ENCODE assay signal across 8 cellular contexts in genomic region chr18:10490401-10491289, GRCh38. TPM values are rescaled to one million over a fixed set of nuclear protein-coding genes. Genes with fewer than 3 reads are reported as not detected.
DNase-seq lines count a peak whose midpoint lies in the region; ATAC-seq, FAIRE-seq and TF ChIP-seq lines count a peak whose summit lies in the region.

No MANE protein-coding gene starts in this region.

- H3K4me3 ChIP-seq in H1 (ENCODE audit: extremely low read depth in 1 of 4, insufficient read depth in 2 of 4, low read depth in 3 of 4, low read length in 4 of 4): no peak overlapping the region
- no peak overlapping the region for H3K4me3 ChIP-seq in GM23248

- TF ChIP-seq CTCF in WTC11 (IDR thresholded peaks at IDR 0.05): no peak
- TF ChIP-seq CTCF in H1 (IDR thresholded peaks at IDR 0.05; ENCODE audit: control extremely low read depth in 1 of 3, insufficient read depth in 1 of 3, low read depth in 1 of 3, low read length in 3 of 3): peak; percentile 72 to 81 (median 74)

- H2AK5ac ChIP-seq in H1 (ENCODE audit: low read depth, low read length): no peak overlapping the region

- no peaks in the 10 kb centered on the region for H3K9me2 ChIP-seq in GM23248 (ENCODE audit: insufficient read depth)

- no peaks in the 10 kb centered on the region for H3K79me2 ChIP-seq in H1 (ENCODE audit: control insufficient read depth in 1 of 2, insufficient read depth in 2 of 2, low read length in 2 of 2)
- no peaks in the 10 kb centered on the region for H3K79me2 ChIP-seq in GM23248 (ENCODE audit: insufficient read depth)

- 68% methylated on average over 15 of the region's 15 CpGs; no CpG with 5 or more reads in 1 of the 2 experiments for WGBS in H1 (ENCODE audit: extremely low coverage in 1 of 2, insufficient coverage in 1 of 2, insufficient read length in 1 of 2, insufficient replicate concordance in 2 of 2, low coverage in 1 of 2, low lambda C conversion rate in 2 of 2, missing lambda C conversion rate in 1 of 2), 2 experiments
- WGBS in GM23248 (ENCODE audit: low coverage in 1 of 2, low lambda C conversion rate in 2 of 2, missing lambda C conversion rate in 2 of 2), 2 experiments: 89 to 91% methylated on average over 15 of the region's 15 CpGs

- H3F3A ChIP-seq in GM23248 (ENCODE audit: insufficient read depth): no peaks in the 10 kb centered on the region

- H3K79me1 ChIP-seq in H1 (ENCODE audit: low read depth, low read length): no peaks in the 10 kb centered on the region

- H3K23ac ChIP-seq in H1 (ENCODE audit: insufficient read length): no peak overlapping the region

- H2AFZ ChIP-seq in H1 (ENCODE audit: low read length) (no peak overlapping the region), GM23248 (no peak overlapping the region)

- no peak overlapping the region for H2BK120ac ChIP-seq in H1 (replicated peaks; ENCODE audit: low read depth, low read length)

- no peak overlapping the region for H4K5ac ChIP-seq in H1 (ENCODE audit: insufficient read length, low read depth, low read length)

- H4K91ac ChIP-seq in H1 (replicated peaks; ENCODE audit: insufficient read length, low read length): no peak overlapping the region

- H3K56ac ChIP-seq in H1 (replicated peaks; ENCODE audit: insufficient read length, low read depth, low read length): no peak overlapping the region

- H2BK5ac ChIP-seq in H1 (ENCODE audit: low read depth, low read length): no peak overlapping the region

- H3K27ac Mint-ChIP-seq in WTC11: no peak overlapping the region

- TF ChIP-seq EP300 in H1 (IDR thresholded peaks at IDR 0.05; ENCODE audit: borderline replicate concordance in 1 of 2, low read depth in 2 of 2, low read length in 2 of 2): no peak

- no peak overlapping the region for H3K4ac ChIP-seq in H1 (replicated peaks; ENCODE audit: insufficient read length, low read depth, low read length)

- H3K23me2 ChIP-seq in H1 (ENCODE audit: low read depth, low read length): no peaks in the 10 kb centered on the region

- no peaks in the 10 kb centered on the region; a peak in 1 of 7 replicates for H3K4me1 ChIP-seq in H1 (replicated peaks in 1 of 4; ENCODE audit: control insufficient read depth in 3 of 4, insufficient read depth in 4 of 4, low read length in 3 of 4)
- H3K4me1 ChIP-seq in GM23248 (ENCODE audit: insufficient read depth): no peaks in the 10 kb centered on the region

- no peak overlapping the region for H2BK12ac ChIP-seq in H1 (ENCODE audit: low read depth, low read length)

- H3K36me3 ChIP-seq in H1 (ENCODE audit: control insufficient read depth in 2 of 4, insufficient read depth in 4 of 4, low read length in 3 of 4) (no peaks in the 10 kb centered on the region), GM23248 (ENCODE audit: low read depth) (no peaks in the 10 kb centered on the region)

- POLR2A ChIA-PET in WTC11 (lab: Charles Lee) (no interaction called here), H1 (lab: Charles Lee; ENCODE audit: partially characterized antibody) (no interaction called here)

- peak; percentile 62 for DNase-seq in D341Med (ENCODE audit: low spot score)
- peak; percentile 58 for DNase-seq in WTC11 (ENCODE audit: low spot score)
- peak in 1 of 2 experiments; percentile 57 for DNase-seq in H1 (ENCODE audit: low read depth in 1 of 2, low spot score in 2 of 2)
- DNase-seq in stimulated activated CD4-positive, alpha-beta T cell treated with anti-CD3 and anti-CD28 coated beads, TNF-alpha, amount 100 ng/mL, for 48 hours (ENCODE audit: low read depth in 3 of 3): peak; percentile 9 to 66 (median 60)
- no peak for DNase-seq in GM23248
- no peak for DNase-seq in DMS79 (lab: John Stamatoyannopoulos, UW)

- no peak overlapping the region for H4K8ac ChIP-seq in H1 (ENCODE audit: extremely low read depth, insufficient read depth, low read length)

- H3K4me3 Mint-ChIP-seq in WTC11: no peak overlapping the region

- no peak overlapping the region for H3K18ac ChIP-seq in H1 (ENCODE audit: extremely low read depth, low read length)

- H3K14ac ChIP-seq in H1 (ENCODE audit: insufficient read length): no peak overlapping the region

- H3K9me3 ChIP-seq in H1 (ENCODE audit: insufficient read depth in 2 of 2, low read depth in 1 of 2, low read length in 1 of 2): no peaks in the 10 kb centered on the region
- no peaks in the 10 kb centered on the region for H3K9me3 ChIP-seq in GM23248 (ENCODE audit: low read depth)

- H3K36me3 Mint-ChIP-seq in WTC11: peaks cover 6% of the 10 kb centered on the region; the same call in 1 of the 2 replicates

- no peak overlapping the region for H2BK15ac ChIP-seq in H1 (ENCODE audit: low read length)

- CTCF ChIA-PET in WTC11 (lab: Charles Lee) (interaction anchor here (0.7 to 1.4 kb wide), 5 partner anchors 9 to 389 kb away, joined by 3 read pairs; partner anchors contain the start of gene APCDD1), H1 (lab: Charles Lee; ENCODE audit: partially characterized antibody) (interaction anchor here (0.5 to 5.5 kb wide), 22 partner anchors 8 to 457 kb away, joined by 3 to 23 read pairs (median 4); no protein-coding TSS in a partner anchor)

- H3K9ac ChIP-seq in H1 (replicated peaks in 1 of 4; ENCODE audit: extremely low read depth in 1 of 4, low read depth in 3 of 4, low read length in 3 of 4) (no peak overlapping the region), GM23248 (no peak overlapping the region)

- H4K20me1 ChIP-seq in H1 (replicated peaks in 1 of 2; ENCODE audit: control insufficient read depth in 1 of 2, insufficient read depth in 2 of 2, low read length in 2 of 2) (no peaks in the 10 kb centered on the region), GM23248 (ENCODE audit: insufficient read depth) (no peaks in the 10 kb centered on the region)

- peak; percentile 56 to 68; a peak in 3 of 4 replicates for TF ChIP-seq RAD21 in H1 (IDR thresholded peaks at IDR 0.05 in 1 of 2, conservative IDR thresholded peaks at IDR 0.05 in 1 of 2; ENCODE audit: low read depth in 2 of 2, low read length in 2 of 2)

- no peaks in the 10 kb centered on the region for H3K9me3 Mint-ChIP-seq in WTC11

- FAIRE-seq in H1 (lab: Jason Lieb, UNC): peak; percentile 74

- H3K27me3 Mint-ChIP-seq in WTC11 (ENCODE audit: low read depth): no peaks in the 10 kb centered on the region; the same call in 1 of the 2 replicates

- in situ Hi-C loops in GM23248 (cut with MboI): no loop called here

- H3K4me1 Mint-ChIP-seq in WTC11: peaks cover 4% of the 10 kb centered on the region; the same call in 1 of the 2 replicates

- H3K27me3 ChIP-seq in H1 (replicated peaks in 1 of 4; ENCODE audit: control insufficient read depth in 3 of 4, extremely low read depth in 1 of 4, insufficient read depth in 3 of 4, low read length in 3 of 4): no peaks in the 10 kb centered on the region
- H3K27me3 ChIP-seq in GM23248 (replicated peaks; ENCODE audit: insufficient read depth): 0 out of 2 replicates have a peak, but pooled peaks cover 6% of the 10 kb centered on the region

- no peak overlapping the region for H3K27ac ChIP-seq in H1 (ENCODE audit: low read depth, low read length)
- H3K27ac ChIP-seq in GM23248: no peak overlapping the region

- no peak for TF ChIP-seq POLR2A in H1 (IDR thresholded peaks at IDR 0.05; ENCODE audit: control extremely low read depth in 1 of 2, low read depth in 2 of 2, low read length in 2 of 2)

- ATAC-seq in GM19467 (IDR thresholded peaks at IDR 0.05; ENCODE audit: unreplicated experiment): peak; percentile 95
- ATAC-seq in HG03460 (IDR thresholded peaks at IDR 0.05; ENCODE audit: unreplicated experiment): peak; percentile 96
- peak; percentile 98 for ATAC-seq in WTC11

- no peak overlapping the region for H2BK20ac ChIP-seq in H1 (ENCODE audit: low read length)

- H3K4me2 ChIP-seq in H1 (ENCODE audit: insufficient read depth in 1 of 2, low read depth in 2 of 2, low read length in 2 of 2): no peak overlapping the region
- no peak overlapping the region for H3K4me2 ChIP-seq in GM23248 (ENCODE audit: unreplicated experiment)

TF ChIP-seq in WTC11, 78 proteins besides CTCF, POLR2A, EP300 and RAD21 (continues in another document):
- TF ChIP-seq ATF1 (CRISPR knock-in tag; IDR thresholded peaks at IDR 0.05): no peak
- TF ChIP-seq GABPB1 (CRISPR knock-in tag; IDR thresholded peaks at IDR 0.05): no peak
- no peak for TF ChIP-seq PRRX2 (CRISPR knock-in tag; IDR thresholded peaks at IDR 0.05)

TF ChIP-seq in H1, 55 proteins besides CTCF, POLR2A, EP300 and RAD21:
- no peak for TF ChIP-seq EZH2 (IDR thresholded peaks at IDR 0.05; ENCODE audit: low read depth, low read length, severe bottlenecking)
- no peak for TF ChIP-seq PHF8 (conservative IDR thresholded peaks at IDR 0.05; ENCODE audit: low read depth, low read length)
- TF ChIP-seq CREB1 (IDR thresholded peaks at IDR 0.05): peak; percentile 44; the same call in 1 of the 2 replicates
- no peak for TF ChIP-seq EGR1 (IDR thresholded peaks at IDR 0.05; ENCODE audit: borderline replicate concordance, low read depth, low read length)
- TF ChIP-seq TBP (IDR thresholded peaks at IDR 0.05; ENCODE audit: low read depth, low read length): peak; percentile 32; the same call in 1 of the 2 replicates
- TF ChIP-seq JUND (IDR thresholded peaks at IDR 0.05; ENCODE audit: low read length): no peak

RNA-seq across cellular contexts. Expression of gene NAPG, which starts 35.2 kb away (rescaled TPM):
- total RNA-seq in WTC11 (2021): 24.2 to 28.7 TPM (median 25.8 TPM) in 3 replicates
- 19.6 and 23.5 TPM in 2 replicates for total RNA-seq in H1 (2021; fragmentation: NEBNext Ultra II Directional; extraction: Animal tissue kit (Norgen Biotek cat#: 25700))
- polyA plus RNA-seq in H1 (2011; rRNA removed) (5.5 and 8.0 TPM in 2 replicates), GM23248 (2016; fragmentation: Nextera tagmentation; extraction: Ambion mirVana) (24.5 and 27.4 TPM in 2 replicates)
- polyA plus RNA-seq in H1 (2011; cell fraction: cytosol; rRNA removed): 12.0 TPM
- polyA plus RNA-seq in H1 (2011; cell fraction: nucleus; rRNA removed): 6.3 TPM
- 12.2 to 16.8 TPM (median 14.9 TPM) in 4 replicates for polyA plus RNA-seq in H1 (2012, experiment 1 of 2)
- polyA plus RNA-seq in H1 (2012, experiment 2 of 2): 3.0 TPM
- polyA plus RNA-seq in H1 (2013, experiment 1 of 2): 15.2 TPM
- 15.8 TPM for polyA plus RNA-seq in H1 (2013, experiment 2 of 2)
- 10.4 and 13.9 TPM in 2 replicates for polyA minus RNA-seq in H1 (2011; rRNA and poly(A)+ RNA removed)
- 12.8 TPM for polyA minus RNA-seq in H1 (2011; cell fraction: cytosol; rRNA and poly(A)+ RNA removed)
- 20.8 TPM for polyA minus RNA-seq in H1 (2011; cell fraction: nucleus; rRNA and poly(A)+ RNA removed)
- 31.1 and 33.6 TPM in 2 replicates for total RNA-seq in GM23248 (2014; rRNA removed; shearing (Covaris generic))

RNA-seq across cellular contexts. Expression of gene APCDD1, which starts 36.2 kb away (rescaled TPM):
- 5.3 to 7.1 TPM (median 5.5 TPM) in 3 replicates for total RNA-seq in WTC11 (2021)
- 2.6 and 3.0 TPM in 2 replicates for total RNA-seq in H1 (2021; fragmentation: NEBNext Ultra II Directional; extraction: Animal tissue kit (Norgen Biotek cat#: 25700))
- polyA plus RNA-seq in H1 (2011; rRNA removed) (2.5 and 3.6 TPM in 2 replicates), GM23248 (2016; fragmentation: Nextera tagmentation; extraction: Ambion mirVana) (0.30 TPM in 1 of 2 replicates, not detected in the other)
- polyA plus RNA-seq in H1 (2011; cell fraction: cytosol; rRNA removed): 3.0 TPM
- 6.5 TPM for polyA plus RNA-seq in H1 (2011; cell fraction: nucleus; rRNA removed)
- polyA plus RNA-seq in H1 (2012, experiment 1 of 2): 1.9 to 5.4 TPM (median 4.1 TPM) in 4 replicates
- polyA plus RNA-seq in H1 (2012, experiment 2 of 2): 1.2 TPM
- 1.2 TPM for polyA plus RNA-seq in H1 (2013, experiment 1 of 2)
- 1.3 TPM for polyA plus RNA-seq in H1 (2013, experiment 2 of 2)
- 3.6 and 8.0 TPM in 2 replicates for polyA minus RNA-seq in H1 (2011; rRNA and poly(A)+ RNA removed)
- 3.2 TPM for polyA minus RNA-seq in H1 (2011; cell fraction: cytosol; rRNA and poly(A)+ RNA removed)
- polyA minus RNA-seq in H1 (2011; cell fraction: nucleus; rRNA and poly(A)+ RNA removed): 4.3 TPM
- total RNA-seq in GM23248 (2014; rRNA removed; shearing (Covaris generic)): not detected in 2 replicates

Comparison
In these comparisons a context has a peak if more than half of its experiments do, and no peak if none do; other contexts are left out.
1. DNase-seq: peak in D341Med (single experiment), WTC11 (single experiment) and stimulated activated CD4-positive, alpha-beta T cell treated with anti-CD3 and anti-CD28 coated beads, TNF-alpha, amount 100 ng/mL, for 48 hours (3 of 3); none in GM23248 (single experiment) and DMS79 (single experiment).
2. Peak in every context shown above with its lines, with median percentiles within 50 percentile points of each other: ATAC-seq.